In the genomic region with DNA sequence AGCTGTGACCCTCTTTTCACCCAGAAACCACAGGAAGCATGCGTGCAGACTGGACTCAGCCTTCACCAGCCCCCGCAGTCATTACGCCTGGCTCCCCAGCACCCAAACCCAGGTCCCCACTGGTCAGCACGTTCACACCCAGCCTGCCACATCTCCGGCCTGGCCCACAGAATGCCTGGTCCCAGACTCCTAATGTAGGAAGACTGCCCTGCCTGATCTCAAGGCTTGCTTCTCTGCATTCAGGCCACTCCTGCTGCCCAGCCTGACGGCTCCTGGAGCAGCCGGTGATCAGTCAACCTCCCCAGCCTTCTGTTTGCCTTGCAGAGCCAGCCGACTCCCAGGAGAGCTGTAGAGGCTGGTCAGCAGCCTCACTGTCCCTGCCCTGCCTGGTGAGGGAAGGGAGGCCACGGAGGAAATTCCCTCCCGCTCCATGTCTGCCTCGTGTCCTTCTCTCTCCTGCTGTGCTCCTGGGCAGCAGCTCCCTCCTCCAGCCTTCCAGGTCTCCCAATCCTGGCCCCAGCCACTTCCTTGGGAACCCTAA, we compare ENCODE assay signal across 17 cellular contexts. TPM values are rescaled to one million over a fixed set of nuclear protein-coding genes. Genes with fewer than 3 reads are reported as not detected.
DNase-seq lines count a peak whose midpoint lies in the region; ATAC-seq and TF ChIP-seq lines count a peak whose summit lies in the region.
"Had no signal": no experiment of that assay in that cellular context is flagged by ENCODE, and none has a peak within 500 bp of the region (broad histone marks: within the 10 kb centered on the region; RNA-seq: fewer than 3 reads in every experiment).

No MANE protein-coding gene starts in this region.

- H3K27me3 ChIP-seq in BLaER1 (no peaks in the 10 kb centered on the region), RWPE2 (ENCODE audit: insufficient read depth, poor library complexity, severe bottlenecking) (no peaks in the 10 kb centered on the region), gastroesophageal sphincter (peaks cover 9% of the 10 kb centered on the region), neuronal stem cell (ENCODE audit: control insufficient read depth in 3 of 3, insufficient read depth in 3 of 3, low read depth in 1 of 3, low read length in 3 of 3) (peaks cover 0 to 5% (median 0%) of the 10 kb centered on the region in 3 experiments), Karpas-422 (ENCODE audit: low read length) (no peaks in the 10 kb centered on the region)
- H3K27me3 ChIP-seq: stomach had no signal

- peaks cover 41% of the 10 kb centered on the region for H3K4me1 ChIP-seq in BLaER1
- H3K4me1 ChIP-seq in RWPE2 (ENCODE audit: insufficient read depth, poor library complexity, severe bottlenecking) = no peaks in the 10 kb centered on the region
- peaks cover 0 to 24% (median 4%) of the 10 kb centered on the region in 3 donors for H3K4me1 ChIP-seq in gastroesophageal sphincter
- peaks cover 0 to 26% of the 10 kb centered on the region in 2 donors for H3K4me1 ChIP-seq in neuronal stem cell (ENCODE audit: control insufficient read depth in 2 of 2, insufficient read depth in 1 of 2, low read depth in 1 of 2, low read length in 2 of 2)
- H3K4me1 ChIP-seq in Karpas-422 (ENCODE audit: low read length) = no peaks in the 10 kb centered on the region
- H3K4me1 ChIP-seq: parathyroid adenoma had no signal

- H2BK5ac ChIP-seq in neuronal stem cell (ENCODE audit: low read length) = peak overlapping the region; percentile 91

- TF ChIP-seq POLR2A in gastroesophageal sphincter (IDR thresholded peaks at IDR 0.05) = no peak

- TF ChIP-seq EP300 in gastroesophageal sphincter (IDR thresholded peaks at IDR 0.05) = no peak

- H3K9ac ChIP-seq in BLaER1 (no peak overlapping the region), neuronal stem cell (ENCODE audit: low read depth, low read length, poor library complexity) (peak overlapping the region; percentile 24), Karpas-422 (ENCODE audit: low read length) (no peak overlapping the region)
- H3K9ac ChIP-seq: parathyroid adenoma had no signal

- no peaks in the 10 kb centered on the region for H3K36me3 ChIP-seq in BLaER1
- no peaks in the 10 kb centered on the region for H3K36me3 ChIP-seq in RWPE2 (ENCODE audit: low read depth)
- H3K36me3 ChIP-seq in gastroesophageal sphincter = no peaks in the 10 kb centered on the region
- H3K36me3 ChIP-seq in neuronal stem cell (replicated peaks in 1 of 2; ENCODE audit: control insufficient read depth in 2 of 2, insufficient read depth in 2 of 2, low read length in 2 of 2) = peaks cover 0 to 1% of the 10 kb centered on the region in 2 donors
- H3K36me3 ChIP-seq in Karpas-422 (ENCODE audit: insufficient read depth, low read length) = no peaks in the 10 kb centered on the region
- H3K36me3 ChIP-seq: esophagus muscularis mucosa, stomach had no signal

- H3K14ac ChIP-seq in neuronal stem cell (ENCODE audit: low read length) = no peak overlapping the region

- peak overlapping the region; percentile 39 for H3K23ac ChIP-seq in neuronal stem cell (ENCODE audit: low read depth, low read length, poor library complexity)

- H2AFZ ChIP-seq in neuronal stem cell (ENCODE audit: low read length) = no peak overlapping the region
- no peak overlapping the region for H2AFZ ChIP-seq in Karpas-422 (ENCODE audit: low read length)
- H2AFZ ChIP-seq: parathyroid adenoma had no signal

- TF ChIP-seq CTCF in RWPE2 (IDR thresholded peaks at IDR 0.05; ENCODE audit: poor library complexity, severe bottlenecking) = no peak
- TF ChIP-seq CTCF in gastroesophageal sphincter (IDR thresholded peaks at IDR 0.05) = no peak

- H4K8ac ChIP-seq in neuronal stem cell (ENCODE audit: low read depth, low read length) = peak overlapping the region; percentile 73

- peak overlapping the region; percentile 90 for H2BK120ac ChIP-seq in neuronal stem cell (ENCODE audit: low read depth, low read length)

- H3K4ac ChIP-seq in neuronal stem cell (ENCODE audit: low read length) = peak overlapping the region; percentile 77

- DNase-seq in RWPE2 (ENCODE audit: low spot score) (peak; percentile 54), neuronal stem cell (ENCODE audit: low spot score) (no peak), HEK293T (ENCODE audit: extremely low spot score) (no peak), Karpas-422 (no peak)
- DNase-seq in stimulated activated CD4-positive, alpha-beta T cell treated with anti-CD3 and anti-CD28 coated beads, Interleukin-4, amount 100 ng/mL, for 24 hours = no peak
- DNase-seq in activated naive CD4-positive, alpha-beta T cell (lab: John Stamatoyannopoulos, UW) = no peak
- DNase-seq: activated CD4-positive, alpha-beta T cell treated with anti-CD3 and anti-CD28 coated beads, Interleukin-2, amount 10 ng/mL, durations not matched to agents 7 days and 5 days; activated gamma-delta T cell; cerebellar nuclear complex; islet precursor cell; NCI-H2107; stomach had no signal

- H3K79me1 ChIP-seq in neuronal stem cell (ENCODE audit: low read depth, low read length) = peaks cover under 1% of the 10 kb centered on the region

- H3K79me2 ChIP-seq in Karpas-422 (ENCODE audit: low read length) = no peaks in the 10 kb centered on the region
- H3K79me2 ChIP-seq: parathyroid adenoma had no signal

- H3K9me3 ChIP-seq in BLaER1 (no peaks in the 10 kb centered on the region), RWPE2 (ENCODE audit: severe bottlenecking) (peaks cover 9% of the 10 kb centered on the region), gastroesophageal sphincter (no peaks in the 10 kb centered on the region), neuronal stem cell (replicated peaks in 1 of 2; ENCODE audit: control insufficient read depth in 2 of 2, insufficient read depth in 1 of 2, low read depth in 1 of 2, low read length in 2 of 2) (no peaks in the 10 kb centered on the region), Karpas-422 (ENCODE audit: low read length) (no peaks in the 10 kb centered on the region)
- H3K9me3 ChIP-seq: esophagus muscularis mucosa, stomach had no signal

- no peaks in the 10 kb centered on the region for H3K9me2 ChIP-seq in Karpas-422 (replicated peaks; ENCODE audit: insufficient read depth, low read length)

- peak overlapping the region; percentile 6 for H2BK15ac ChIP-seq in neuronal stem cell (ENCODE audit: low read length)

- peak overlapping the region; percentile 61 for H2AK5ac ChIP-seq in neuronal stem cell (ENCODE audit: low read depth, low read length)

- H3K27ac ChIP-seq in BLaER1 = no peak overlapping the region
- H3K27ac ChIP-seq in RWPE2 (ENCODE audit: poor library complexity, severe bottlenecking) = no peak overlapping the region
- no peak overlapping the region for H3K27ac ChIP-seq in gastroesophageal sphincter
- no peak overlapping the region for H3K27ac ChIP-seq in neuronal stem cell (replicated peaks; ENCODE audit: low read length)
- no peak overlapping the region for H3K27ac ChIP-seq in Karpas-422 (ENCODE audit: low read length)
- H3K27ac ChIP-seq: C4-2B, esophagus muscularis mucosa, parathyroid adenoma, stomach had no signal

- POLR2A ChIA-PET in HEK293T (lab: Yijun Ruan, JAX) = no interaction called here

- WGBS in gastroesophageal sphincter (ENCODE audit: low coverage in 1 of 2), 2 donors = 20% methylated on average over 2 of the region's 11 CpGs; no CpG with 5 or more reads in 1 of the 2 donors
- WGBS in neuronal stem cell (ENCODE audit: extremely low coverage in 2 of 2, insufficient read length in 2 of 2, insufficient replicate concordance in 1 of 2), 2 donors = no CpG with 5 or more reads among the region's 11 CpGs

- H3K4me2 ChIP-seq in BLaER1 = peak overlapping the region; percentile 49
- no peak overlapping the region for H3K4me2 ChIP-seq in neuronal stem cell (ENCODE audit: insufficient read depth, low read length, poor library complexity, severe bottlenecking)
- H3K4me2 ChIP-seq in Karpas-422 (ENCODE audit: low read depth, low read length, poor library complexity, severe bottlenecking) = no peak overlapping the region

- H3K18ac ChIP-seq in neuronal stem cell (ENCODE audit: low read length) = peak overlapping the region; percentile 95

- H3K4me3 ChIP-seq in BLaER1 (no peak overlapping the region), RWPE2 (ENCODE audit: severe bottlenecking) (no peak overlapping the region), gastroesophageal sphincter (no peak overlapping the region), neuronal stem cell (ENCODE audit: low read length in 2 of 2) (no peak overlapping the region), Karpas-422 (ENCODE audit: low read length) (no peak overlapping the region)
- H3K4me3 ChIP-seq: esophagus muscularis mucosa, stomach had no signal

- CTCF ChIA-PET in HEK293T (lab: Yijun Ruan, JAX) = no interaction called here

- peak overlapping the region; percentile 92 for H2BK12ac ChIP-seq in neuronal stem cell (ENCODE audit: low read length)

- no peak for ATAC-seq in RWPE2 (ENCODE audit: low read depth)
- ATAC-seq in gastroesophageal sphincter = peak; percentile 33

- H4K91ac ChIP-seq in neuronal stem cell (ENCODE audit: low read depth, low read length, poor library complexity) = peak overlapping the region; percentile 17

- no peaks in the 10 kb centered on the region for H4K20me1 ChIP-seq in BLaER1
- no peaks in the 10 kb centered on the region for H4K20me1 ChIP-seq in Karpas-422 (ENCODE audit: insufficient read depth, low read depth, low read length)

TF ChIP-seq in HEK293T, 16 proteins besides CTCF, POLR2A, EP300 and RAD21 (continues in another document):
- TF ChIP-seq HDGF (IDR thresholded peaks at IDR 0.05; ENCODE audit: borderline replicate concordance) = no peak
- no peak for TF ChIP-seq FOXM1 (IDR thresholded peaks at IDR 0.05; ENCODE audit: borderline replicate concordance)
- TF ChIP-seq LEF1 (IDR thresholded peaks at IDR 0.05; ENCODE audit: borderline replicate concordance) = no peak
- no peak for TF ChIP-seq ZNF384 (IDR thresholded peaks at IDR 0.05)
- no peak for TF ChIP-seq L3MBTL2 (conservative IDR thresholded peaks at IDR 0.05)
- no peak for TF ChIP-seq CTBP1 (IDR thresholded peaks at IDR 0.05; ENCODE audit: borderline replicate concordance)
- no peak for TF ChIP-seq NFRKB (IDR thresholded peaks at IDR 0.05)
- TF ChIP-seq, protein P1, sequence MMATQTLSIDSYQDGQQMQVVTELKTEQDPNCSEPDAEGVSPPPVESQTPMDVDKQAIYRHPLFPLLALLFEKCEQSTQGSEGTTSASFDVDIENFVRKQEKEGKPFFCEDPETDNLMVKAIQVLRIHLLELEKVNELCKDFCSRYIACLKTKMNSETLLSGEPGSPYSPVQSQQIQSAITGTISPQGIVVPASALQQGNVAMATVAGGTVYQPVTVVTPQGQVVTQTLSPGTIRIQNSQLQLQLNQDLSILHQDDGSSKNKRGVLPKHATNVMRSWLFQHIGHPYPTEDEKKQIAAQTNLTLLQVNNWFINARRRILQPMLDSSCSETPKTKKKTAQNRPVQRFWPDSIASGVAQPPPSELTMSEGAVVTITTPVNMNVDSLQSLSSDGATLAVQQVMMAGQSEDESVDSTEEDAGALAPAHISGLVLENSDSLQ (IDR thresholded peaks at IDR 0.05) = no peak
- TF ChIP-seq FOXK2 (IDR thresholded peaks at IDR 0.05) = no peak
- no peak for TF ChIP-seq FOXA1 (IDR thresholded peaks at IDR 0.05)
- TF ChIP-seq SUZ12 (IDR thresholded peaks at IDR 0.05) = no peak
- TF ChIP-seq SP1 (IDR thresholded peaks at IDR 0.05) = no peak

RNA-seq across cellular contexts. Expression of a gene that starts 25.4 kb away (rescaled TPM):
- 10 to 100 TPM; 14.8 to 24.8 (median 22.6) TPM for total RNA-seq in gastroesophageal sphincter
- 5.3 TPM for polyA plus RNA-seq in neuronal stem cell (2013, experiment 1 of 2)
- 5.7 TPM for polyA plus RNA-seq in neuronal stem cell (2013, experiment 2 of 2)
- total RNA-seq in Karpas-422 (2014; rRNA removed; shearing (Covaris generic); ENCODE audit: low replicate concordance) = not detected in 2 replicates
- total RNA-seq: activated CD4-positive, alpha-beta T cell treated with anti-CD3 and anti-CD28 coated beads, Interleukin-2, amount 10 ng/mL, durations not matched to agents 7 days and 5 days had no signal

Comparison
In these comparisons a context has a peak if more than half of its experiments do, and no peak if none do; other contexts are left out.
1. RNA of a gene that starts 25.4 kb away (total RNA-seq): 14.8 to 24.8 TPM in gastroesophageal sphincter; not detected in Karpas-422; every median in the first group is over 10 times any median in the second.